ENCODE assay signal across 16 cellular contexts in the genomic region with DNA sequence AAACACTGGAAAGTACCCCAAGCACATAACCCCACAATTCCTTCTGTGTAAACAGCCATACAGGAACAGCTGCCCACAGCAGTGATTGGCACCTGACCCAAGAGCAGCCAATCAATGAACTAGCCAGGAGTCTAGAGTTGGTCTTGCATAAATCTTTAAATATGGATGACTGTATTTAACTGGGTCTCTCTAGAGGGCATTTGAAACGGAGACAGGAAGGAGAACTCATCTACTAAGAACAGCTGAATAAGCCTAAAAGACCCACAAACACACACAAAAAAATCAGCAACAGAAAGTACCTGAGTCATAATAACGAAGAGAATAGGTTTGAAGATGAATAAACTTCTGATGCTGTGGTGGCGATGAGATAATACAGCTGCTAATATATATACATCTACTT. TPM values are rescaled to one million over a fixed set of nuclear protein-coding genes. Genes with fewer than 3 reads are reported as not detected.
DNase-seq lines count a peak whose midpoint lies in the region; ATAC-seq, FAIRE-seq and TF ChIP-seq lines count a peak whose summit lies in the region.
"Had no signal": no experiment of that assay in that cellular context is flagged by ENCODE, and none has a peak within 500 bp of the region (broad histone marks: within the 10 kb centered on the region; RNA-seq: fewer than 3 reads in every experiment).

No MANE protein-coding gene starts in this region.

- WGBS in GM12878 (ENCODE audit: insufficient coverage, insufficient replicate concordance, low lambda C conversion rate, missing lambda C conversion rate) = 0% methylated on average over 3 of the region's 3 CpGs

- H2AFZ ChIP-seq in GM12878 (ENCODE audit: control insufficient read depth, low read depth, low read length) = peak overlapping the region; percentile 8; the same call in 1 of the 2 replicates

- no peaks in the 10 kb centered on the region for H3K79me2 ChIP-seq in GM12878 (ENCODE audit: control insufficient read depth, insufficient read depth, low read length)

- POLR2A ChIA-PET in GM12878 (lab: Charles Lee) = no interaction called here

- H3K36me3 ChIP-seq in GM12878 (ENCODE audit: control insufficient read depth in 2 of 2, insufficient read depth in 2 of 2, low read length in 1 of 2) = no peaks in the 10 kb centered on the region; a peak in 2 of 4 replicates
- H3K36me3 ChIP-seq in ascending aorta = no peaks in the 10 kb centered on the region
- H3K36me3 ChIP-seq: brain microvascular endothelial cell, HAP-1 had no signal

- RAD21 ChIA-PET in GM12878 (lab: Charles Lee; ENCODE audit: unreplicated experiment) = interaction anchor here (1.2 to 2.1 kb wide), 2 partner anchors 44 to 51 kb away, joined by 4 to 10 read pairs; no protein-coding TSS in a partner anchor

- H3K27ac ChIP-seq in GM12878 (ENCODE audit: control insufficient read depth, insufficient read depth) = peak overlapping the region; percentile 23
- no peak overlapping the region for H3K27ac ChIP-seq in ascending aorta
- H3K27ac ChIP-seq: brain microvascular endothelial cell had no signal

- H3K4me1 ChIP-seq in GM12878 (ENCODE audit: control insufficient read depth, insufficient read depth, low read length) (peaks cover 15% of the 10 kb centered on the region), ascending aorta (no peaks in the 10 kb centered on the region)
- H3K4me1 ChIP-seq: HAP-1 had no signal

- H3K9ac ChIP-seq in GM12878 (ENCODE audit: control insufficient read depth, insufficient read depth, low read length) = no peak overlapping the region

- in situ Hi-C loops in GM12878 (cut with MboI) = no loop called here

- peak overlapping the region; percentile 36 for H3K4me2 ChIP-seq in GM12878 (ENCODE audit: control insufficient read depth, insufficient read depth)

- no peak for TF ChIP-seq POLR2A in GM12878 (IDR thresholded peaks at IDR 0.05; ENCODE audit: low read depth, low read length)

- ATAC-seq in GM18511 (IDR thresholded peaks at IDR 0.05; ENCODE audit: unreplicated experiment) (peak; percentile 50), HG03108 (IDR thresholded peaks at IDR 0.05; ENCODE audit: unreplicated experiment) (peak; percentile 51), GM12878 (peak; percentile 71)
- ATAC-seq: WTC11 had no signal

- no peak for TF ChIP-seq CTCF in GM20000 (IDR thresholded peaks at IDR 0.05; ENCODE audit: extremely low read depth, missing control alignments)
- TF ChIP-seq CTCF in GM12878 (IDR thresholded peaks at IDR 0.05 in 2 of 3, conservative IDR thresholded peaks at IDR 0.05 in 1 of 3; ENCODE audit: control insufficient read depth in 2 of 3, extremely low read depth in 1 of 3, insufficient read depth in 1 of 3, low read depth in 3 of 3, low read length in 3 of 3) = no peak
- TF ChIP-seq CTCF in ascending aorta (IDR thresholded peaks at IDR 0.05) = no peak

- no peaks in the 10 kb centered on the region for H4K20me1 ChIP-seq in GM12878 (ENCODE audit: control insufficient read depth, insufficient read depth)

- intact Hi-C loops in GM12878 (cut with micrococcal nuclease; ENCODE audit: unreplicated experiment) (loop anchor here (2.0 kb wide), 1 partner anchor 50 kb away; the partner anchor contains the start of gene ASF1A), ascending aorta (cut with DNase I) (no loop called here)

- BruUV-seq in GM12878 (replicated peaks; lab: Mats Ljungman, UMichigan) = no TSS peak

- FAIRE-seq in GM12878 (lab: Jason Lieb, UNC) (peak; percentile 77), HTR-8/SVneo (lab: Jason Lieb, UNC) (no peak)

- TF ChIP-seq RAD21 in GM12878 (IDR thresholded peaks at IDR 0.05; ENCODE audit: insufficient read depth, low read depth, low read length) = no peak

- H3K27me3 ChIP-seq in GM12878 (replicated peaks in 1 of 2; ENCODE audit: control insufficient read depth in 2 of 2, insufficient read depth in 2 of 2, low read length in 1 of 2) (no peaks in the 10 kb centered on the region), ascending aorta (no peaks in the 10 kb centered on the region)
- H3K27me3 ChIP-seq: brain microvascular endothelial cell had no signal

- TF ChIP-seq EP300 in GM12878 (IDR thresholded peaks at IDR 0.05; ENCODE audit: borderline replicate concordance in 1 of 2, control insufficient read depth in 1 of 2, low read depth in 2 of 2, low read length in 2 of 2) = no peak

- CTCF ChIA-PET in GM12878 (lab: Yijun Ruan, JAX) = interaction anchor here (0.7 to 2.0 kb wide), 6 partner anchors 9 to 266 kb away, joined by 3 to 5 read pairs (median 4); no protein-coding TSS in a partner anchor

- H3K9me3 ChIP-seq in GM12878 (replicated peaks; ENCODE audit: control insufficient read depth, insufficient read depth, low read length) (no peaks in the 10 kb centered on the region; the same call in 1 of the 3 replicates), ascending aorta (no peaks in the 10 kb centered on the region)
- H3K9me3 ChIP-seq: HAP-1 had no signal

- peak; percentile 48 for DNase-seq in GM20000 (ENCODE audit: low spot score)
- DNase-seq in GM12878 (ENCODE audit: low read depth, low spot score) = peak; percentile 20
- no peak for DNase-seq in A172 (ENCODE audit: low spot score)
- no peak for DNase-seq in ascending aorta (ENCODE audit: low spot score in 2 of 2)
- DNase-seq in HTR-8/SVneo (ENCODE audit: insufficient read length, low spot score) = no peak
- no peak for DNase-seq in NCI-H1930 (lab: John Stamatoyannopoulos, UW)
- DNase-seq: brain microvascular endothelial cell; foreskin fibroblast; mesendoderm; MV-4-11; NK-92 treated with Interleukin-12 subunit alpha and Interleukin-12 subunit beta, amount 100 ng/mL, for 24 hours; substantia nigra had no signal

- SMC1A ChIA-PET in GM12878 (lab: Charles Lee; ENCODE audit: uncharacterized antibody, unreplicated experiment) = interaction anchor here (0.6 to 2.0 kb wide), 8 partner anchors 10 to 90 kb away, joined by 3 to 10 read pairs (median 3); partner anchors contain the start of gene MCM9

- H3K4me3 ChIP-seq in GM12878 = no peak overlapping the region
- H3K4me3 ChIP-seq in ascending aorta = no peak overlapping the region
- H3K4me3 ChIP-seq: HAP-1 had no signal

TF ChIP-seq in GM12878, 131 proteins besides CTCF, POLR2A, EP300 and RAD21 (continues in another document):
- TF ChIP-seq ESRRA (IDR thresholded peaks at IDR 0.05; ENCODE audit: low read length) (no peak), ZZZ3 (IDR thresholded peaks at IDR 0.05; ENCODE audit: control insufficient read depth, insufficient read length, low read depth) (no peak), RFX5 (IDR thresholded peaks at IDR 0.05; ENCODE audit: low read depth, low read length) (no peak), CREM (IDR thresholded peaks at IDR 0.05; ENCODE audit: low read depth) (peak; percentile 53; the same call in 1 of the 2 replicates), CBFB (IDR thresholded peaks at IDR 0.05; ENCODE audit: low read depth) (peak; percentile 71), ATF2 (IDR thresholded peaks at IDR 0.05; ENCODE audit: low read length) (peak; percentile 79), YY1 (IDR thresholded peaks at IDR 0.05; ENCODE audit: low read depth, low read length) (0 out of 2 replicates have a peak, but pooled peaks have one; percentile 17), JUNB (IDR thresholded peaks at IDR 0.05) (peak; percentile 95)
- TF ChIP-seq, protein P1, sequence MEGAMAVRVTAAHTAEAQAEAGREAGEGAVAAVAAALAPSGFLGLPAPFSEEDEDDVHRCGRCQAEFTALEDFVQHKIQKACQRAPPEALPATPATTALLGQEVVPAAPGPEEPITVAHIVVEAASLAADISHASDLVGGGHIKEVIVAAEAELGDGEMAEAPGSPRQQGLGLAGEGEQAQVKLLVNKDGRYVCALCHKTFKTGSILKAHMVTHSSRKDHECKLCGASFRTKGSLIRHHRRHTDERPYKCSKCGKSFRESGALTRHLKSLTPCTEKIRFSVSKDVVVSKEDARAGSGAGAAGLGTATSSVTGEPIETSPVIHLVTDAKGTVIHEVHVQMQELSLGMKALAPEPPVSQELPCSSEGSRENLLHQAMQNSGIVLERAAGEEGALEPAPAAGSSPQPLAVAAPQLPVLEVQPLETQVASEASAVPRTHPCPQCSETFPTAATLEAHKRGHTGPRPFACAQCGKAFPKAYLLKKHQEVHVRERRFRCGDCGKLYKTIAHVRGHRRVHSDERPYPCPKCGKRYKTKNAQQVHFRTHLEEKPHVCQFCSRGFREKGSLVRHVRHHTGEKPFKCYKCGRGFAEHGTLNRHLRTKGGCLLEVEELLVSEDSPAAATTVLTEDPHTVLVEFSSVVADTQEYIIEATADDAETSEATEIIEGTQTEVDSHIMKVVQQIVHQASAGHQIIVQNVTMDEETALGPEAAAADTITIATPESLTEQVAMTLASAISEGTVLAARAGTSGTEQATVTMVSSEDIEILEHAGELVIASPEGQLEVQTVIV (IDR thresholded peaks at IDR 0.05; ENCODE audit: borderline replicate concordance, partially characterized antibody) = no peak

RNA-seq across cellular contexts. Expression of gene ASF1A, which starts 49.0 kb away (rescaled TPM):
- total RNA-seq in GM12878 (2013; cell fraction: nucleolus; rRNA removed) = 11.9 and 12.6 TPM in 2 replicates
- total RNA-seq in GM12878 (2014; rRNA removed) = 34.7 and 42.2 TPM in 2 replicates
- total RNA-seq in GM12878 (2014; rRNA removed; fragmentation: Illumina TruSeq; extraction: Trizol) = 34.0 and 35.7 TPM in 2 replicates
- 37.2 and 41.1 TPM in 2 replicates for total RNA-seq in GM12878 (2021)
- polyA plus RNA-seq in GM12878 (2011; ENCODE audit: low read depth) = 6.2 TPM
- 25.8 and 39.0 TPM in 2 replicates for polyA plus RNA-seq in GM12878 (2011; rRNA removed)
- polyA plus RNA-seq in GM12878 (2011; cell fraction: cytosol; rRNA removed) = 6.7 and 9.5 TPM in 2 replicates
- 9.9 and 11.9 TPM in 2 replicates for polyA plus RNA-seq in GM12878 (2011; cell fraction: nucleus; rRNA removed)
- 12.4 and 12.8 TPM in 2 replicates for polyA plus RNA-seq in GM12878 (2012)
- 28.3 and 35.5 TPM in 2 replicates for polyA plus RNA-seq in GM12878 (2014; fragmentation: Illumina TruSeq; extraction: Trizol)
- 10 to 100 TPM; 25.3 to 26.0 TPM for polyA plus RNA-seq in GM12878 (2014; fragmentation: Nextera tagmentation; extraction: Ambion mirVana)
- 21.4 and 23.7 TPM in 2 replicates for polyA plus RNA-seq in GM12878 (2014; rRNA removed)
- 100 to 1,000 TPM in 1 of 2 experiments, 10 to 100 TPM in 1; 92.8 to 103 TPM for polyA plus RNA-seq in GM12878 (2016; fragmentation: Nextera tagmentation; extraction: Ambion mirVana)
- 7.1 and 10.8 TPM in 2 replicates for polyA minus RNA-seq in GM12878 (2011; rRNA and poly(A)+ RNA removed)
- 6.5 and 9.6 TPM in 2 replicates for polyA minus RNA-seq in GM12878 (2011; cell fraction: cytosol; rRNA and poly(A)+ RNA removed)
- 7.9 and 12.1 TPM in 2 replicates for polyA minus RNA-seq in GM12878 (2011; cell fraction: nucleus; rRNA and poly(A)+ RNA removed)
- 46.9 and 54.8 TPM in 2 replicates for total RNA-seq in A172 (2014; rRNA removed; shearing (Covaris generic))
- total RNA-seq in ascending aorta = 6.8 TPM

Comparison
In these comparisons a context has a peak if more than half of its experiments do, and no peak if none do; other contexts are left out.
1. DNase-seq: peak in GM20000 (single experiment) and GM12878 (single experiment); none in A172 (single experiment), ascending aorta (0 of 2), HTR-8/SVneo (single experiment) and NCI-H1930 (0 of 2).
2. Peak in every context shown above with its lines, with median percentiles within 50 percentile points of each other: ATAC-seq.